ENCODE assay signal across 1 cellular context in the genomic region with DNA sequence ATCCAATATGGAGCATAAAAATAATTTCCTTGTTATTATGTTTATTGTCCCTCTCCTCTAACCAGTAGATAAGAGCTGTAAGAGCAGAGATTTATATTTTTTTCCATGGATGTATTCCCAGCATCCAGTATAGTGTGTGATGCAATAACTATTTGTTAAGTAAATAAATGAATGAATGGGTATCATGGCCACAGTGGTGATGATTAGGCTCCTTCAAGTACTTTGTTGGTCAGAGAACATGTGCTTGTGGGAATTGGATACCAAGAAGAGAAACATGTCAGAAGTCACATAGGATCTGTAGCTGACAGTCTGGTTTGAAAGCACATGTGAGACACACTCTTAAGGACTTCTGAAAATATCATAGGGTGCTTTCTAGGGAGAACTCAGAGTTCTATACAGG.
TF ChIP-seq lines count a peak whose summit lies in the region.

No MANE protein-coding gene starts in this region.

TF ChIP-seq in WTC11, 78 proteins besides CTCF, POLR2A, EP300 and RAD21 (continued from another document):
- TF ChIP-seq AFF4 (CRISPR knock-in tag; IDR thresholded peaks at IDR 0.05; ENCODE audit: borderline replicate concordance) = no peak
